Comparison of ENCODE assay signal across 9 cellular contexts in genomic region chrX:154542723-154543424, GRCh38. TPM values are rescaled to one million over a fixed set of nuclear protein-coding genes. Genes with fewer than 3 reads are reported as not detected.
A peak's percentile ranks its signal among the peaks of the same experiment; 100 is the strongest.
DNase-seq lines count a peak whose midpoint lies in the region; ATAC-seq and TF ChIP-seq lines count a peak whose summit lies in the region.
"Had no signal": no experiment of that assay in that cellular context is flagged by ENCODE, and none has a peak within 500 bp of the region (broad histone marks: within the 10 kb centered on the region; RNA-seq: fewer than 3 reads in every experiment).

No MANE protein-coding gene starts in this region.

- ATAC-seq in HG02973 (IDR thresholded peaks at IDR 0.05; ENCODE audit: unreplicated experiment), result no peak

- no peak overlapping the region for H2AFZ ChIP-seq in OCI-LY7 (ENCODE audit: low read length)

- peak overlapping the region; percentile 33 for H3K27ac ChIP-seq in cingulate gyrus (ENCODE audit: low read depth, low read length)
- H3K27ac ChIP-seq in skeletal muscle tissue (ENCODE audit: low read depth, low read length), result peak overlapping the region; percentile 68
- H3K27ac ChIP-seq in OCI-LY7 (ENCODE audit: low read depth, low read length, poor library complexity, severe bottlenecking), result no peak overlapping the region

- H3K4me3 ChIP-seq in GM12865 (ENCODE audit: low read depth, low read length) (peak overlapping the region; percentile 20), skeletal muscle tissue (ENCODE audit: low read length in 3 of 3) (peak overlapping the region in 1 of 3 donors; percentile 13), lower leg skin (ENCODE audit: low read depth, poor library complexity, severe bottlenecking) (no peak overlapping the region), OCI-LY7 (ENCODE audit: low read depth, low read length, poor library complexity, severe bottlenecking) (no peak overlapping the region)

- POLR2A ChIA-PET in OCI-LY7 (lab: Charles Lee), result no interaction called here

- no peaks in the 10 kb centered on the region for H3K36me3 ChIP-seq in skeletal muscle tissue (ENCODE audit: control insufficient read depth in 3 of 3, insufficient read depth in 3 of 3, low read length in 3 of 3)
- H3K36me3 ChIP-seq in OCI-LY7 (ENCODE audit: insufficient read depth, low read length), result peaks cover 21% of the 10 kb centered on the region

- H3K36me3 Mint-ChIP-seq in glutamatergic neuron (ENCODE audit: unreplicated experiment), result no peaks in the 10 kb centered on the region

- H3K4me1 ChIP-seq in skeletal muscle tissue (ENCODE audit: control insufficient read depth in 3 of 3, insufficient read depth in 3 of 3, low read length in 3 of 3) (peaks cover 22 to 37% (median 27%) of the 10 kb centered on the region in 3 donors), OCI-LY7 (ENCODE audit: insufficient read depth, low read length, poor library complexity, severe bottlenecking) (peaks cover 9% of the 10 kb centered on the region)

- H3K27ac Mint-ChIP-seq in glutamatergic neuron (ENCODE audit: unreplicated experiment), result no peak overlapping the region

- no peaks in the 10 kb centered on the region for H3K9me3 ChIP-seq in skeletal muscle tissue (ENCODE audit: control insufficient read depth in 3 of 3, low read length in 3 of 3)
- H3K9me3 ChIP-seq in OCI-LY7 (ENCODE audit: low read length), result no peaks in the 10 kb centered on the region

- TF ChIP-seq CTCF in GM12865 (IDR thresholded peaks at IDR 0.05; ENCODE audit: insufficient read depth, low read depth, low read length, missing control alignments), result no peak
- TF ChIP-seq CTCF in glutamatergic neuron (IDR thresholded peaks at IDR 0.05; ENCODE audit: partially characterized antibody, unreplicated experiment), result no peak
- no peak for TF ChIP-seq CTCF in lower leg skin (IDR thresholded peaks at IDR 0.05)
- TF ChIP-seq CTCF in OCI-LY7 (conservative IDR thresholded peaks at IDR 0.05; ENCODE audit: low read length), result no peak

- peaks cover under 1% of the 10 kb centered on the region for H3K4me1 Mint-ChIP-seq in glutamatergic neuron (ENCODE audit: low read depth, unreplicated experiment)

- peaks cover 11% of the 10 kb centered on the region; the same call in 1 of the 2 replicates for H3K79me2 ChIP-seq in OCI-LY7 (ENCODE audit: insufficient read depth, low read depth, low read length)

- H3K9me2 ChIP-seq in OCI-LY7 (ENCODE audit: insufficient read depth, low read length), result no peaks in the 10 kb centered on the region

- no peak overlapping the region for H3K4me3 Mint-ChIP-seq in glutamatergic neuron (ENCODE audit: unreplicated experiment)

- no peaks in the 10 kb centered on the region for H3K27me3 ChIP-seq in skeletal muscle tissue (ENCODE audit: control insufficient read depth in 3 of 3, insufficient read depth in 3 of 3, low read length in 3 of 3)

- DNase-seq in GM12865 (ENCODE audit: low read depth), result no peak
- DNase-seq in SHP77 (lab: John Stamatoyannopoulos, UW), result peak; percentile 73 to 75
- DNase-seq in glutamatergic neuron, result no peak
- no peak for DNase-seq in lower leg skin (ENCODE audit: low spot score in 2 of 2)
- DNase-seq in OCI-LY7 (ENCODE audit: low spot score), result no peak
- DNase-seq: RPMI8226 had no signal

- no peaks in the 10 kb centered on the region for H3K27me3 Mint-ChIP-seq in glutamatergic neuron (ENCODE audit: unreplicated experiment)

- H4K20me1 ChIP-seq in OCI-LY7 (ENCODE audit: insufficient read depth, low read length), result no peaks in the 10 kb centered on the region

- CTCF ChIA-PET in OCI-LY7 (lab: Charles Lee; ENCODE audit: unreplicated experiment), result interaction anchor here (0.6 kb wide), 1 partner anchor 614 kb away, joined by 3 read pairs; no protein-coding TSS in a partner anchor

- intact Hi-C loops in lower leg skin (cut with DNase I; ENCODE audit: low total_unique reads) (no loop called here), OCI-LY7 (cut with micrococcal nuclease; ENCODE audit: unreplicated experiment) (no loop called here)

- H3K9ac ChIP-seq in skeletal muscle tissue (ENCODE audit: low read depth in 1 of 3, low read length in 3 of 3), result peak overlapping the region in 2 of 3 donors; percentile 50 to 68

- H3K4me2 ChIP-seq in OCI-LY7 (ENCODE audit: low read length), result no peak overlapping the region

- no TSS peak for BruUV-seq in OCI-LY7 (replicated peaks; lab: Mats Ljungman, UMichigan)

- WGBS in lower leg skin, 2 donors, result 46 to 67% methylated on average over 18 to 20 of the region's 20 CpGs

- TF ChIP-seq POLR2A in lower leg skin (IDR thresholded peaks at IDR 0.05), result no peak

- H3K9me3 Mint-ChIP-seq in glutamatergic neuron (ENCODE audit: unreplicated experiment), result peaks cover 1% of the 10 kb centered on the region

RNA-seq across cellular contexts. Expression of gene G6PD, which starts 3.8 kb away (rescaled TPM):
- total RNA-seq in skeletal muscle tissue (10.4 TPM), glutamatergic neuron (ENCODE audit: unreplicated experiment) (122 TPM), lower leg skin (10 to 100 TPM; 31.1 to 49.6 (median 35.6) TPM), OCI-LY7 (2022) (40.9 and 47.1 TPM in 2 replicates)
- 21.6 and 26.1 TPM in 2 replicates for total RNA-seq in OCI-LY7 (2014; rRNA removed; shearing (Covaris generic))

RNA-seq across cellular contexts. Expression of gene IKBKG, which starts 4.5 kb away (rescaled TPM):
- total RNA-seq in skeletal muscle tissue (6.8 TPM), glutamatergic neuron (ENCODE audit: unreplicated experiment) (27.6 TPM), lower leg skin (10 to 100 TPM; 14.1 to 62.5 (median 22.1) TPM), OCI-LY7 (2022) (31.6 and 34.4 TPM in 2 replicates)
- 9.9 and 14.3 TPM in 2 replicates for total RNA-seq in OCI-LY7 (2014; rRNA removed; shearing (Covaris generic))

RNA-seq across cellular contexts. Expression of gene FAM3A, which starts 26.8 kb away (rescaled TPM):
- total RNA-seq in skeletal muscle tissue (15.7 TPM), glutamatergic neuron (ENCODE audit: unreplicated experiment) (32.0 TPM), lower leg skin (10 to 100 TPM; 42.5 to 61.7 (median 47.2) TPM), OCI-LY7 (2022) (21.9 and 24.6 TPM in 2 replicates)
- total RNA-seq in OCI-LY7 (2014; rRNA removed; shearing (Covaris generic)), result 15.3 and 16.4 TPM in 2 replicates

RNA-seq across cellular contexts. Expression of gene CTAG1A, which starts 42.1 kb away (rescaled TPM):
- total RNA-seq in skeletal muscle tissue (not detected), glutamatergic neuron (ENCODE audit: unreplicated experiment) (not detected), lower leg skin (not detected), OCI-LY7 (2022) (not detected in 2 replicates)
- 0.36 TPM in 1 of 2 replicates, not detected in the other for total RNA-seq in OCI-LY7 (2014; rRNA removed; shearing (Covaris generic))

RNA-seq across cellular contexts. Expression of gene SLC10A3, which starts 52.4 kb away (rescaled TPM):
- 3.1 TPM for total RNA-seq in skeletal muscle tissue
- 6.1 TPM for total RNA-seq in glutamatergic neuron (ENCODE audit: unreplicated experiment)
- 10 to 100 TPM; 53.4 to 67.3 (median 57.4) TPM for total RNA-seq in lower leg skin
- total RNA-seq in OCI-LY7 (2014; rRNA removed; shearing (Covaris generic)), result 12.4 and 14.1 TPM in 2 replicates
- 12.7 and 15.6 TPM in 2 replicates for total RNA-seq in OCI-LY7 (2022)

Comparison
In these comparisons a context has a peak if more than half of its experiments do, and no peak if none do; other contexts are left out.
1. DNase-seq: peak in SHP77 (2 of 2); none in GM12865 (single experiment), glutamatergic neuron (single experiment), lower leg skin (0 of 2) and OCI-LY7 (single experiment).